ENCODE assay signal across 9 cellular contexts in genomic region chr14:52313493-52313881, GRCh38. TPM values are rescaled to one million over a fixed set of nuclear protein-coding genes. Genes with fewer than 3 reads are reported as not detected.
DNase-seq lines count a peak whose midpoint lies in the region; ATAC-seq, FAIRE-seq and TF ChIP-seq lines count a peak whose summit lies in the region.
"Had no signal": no experiment of that assay in that cellular context is flagged by ENCODE, and none has a peak within 500 bp of the region (broad histone marks: within the 10 kb centered on the region; RNA-seq: fewer than 3 reads in every experiment).

No MANE protein-coding gene starts in this region.

- BruUV-seq in Calu3 (replicated peaks; lab: Mats Ljungman, UMichigan): no TSS peak

- no peaks in the 10 kb centered on the region for H3K9me3 Mint-ChIP-seq in Calu3 (ENCODE audit: low read depth, unreplicated experiment)

- peak overlapping the region; percentile 33 to 74 (median 53) for H3K4me3 ChIP-seq in esophagus squamous epithelium
- peak overlapping the region in 3 of 4 donors; percentile 34 to 61 (median 35) for H3K4me3 ChIP-seq in pancreas

- peaks cover 0 to 86% (median 4%) of the 10 kb centered on the region in 4 donors for H3K27me3 ChIP-seq in esophagus squamous epithelium
- H3K27me3 ChIP-seq in pancreas: peaks cover 0 to 11% (median 1%) of the 10 kb centered on the region in 4 donors

- TF ChIP-seq POLR2A in esophagus squamous epithelium (IDR thresholded peaks at IDR 0.05): no peak

- no peaks in the 10 kb centered on the region for H3K36me3 ChIP-seq in esophagus squamous epithelium
- no peaks in the 10 kb centered on the region for H3K36me3 ChIP-seq in pancreas

- H3K4me3 Mint-ChIP-seq in Calu3 (ENCODE audit: low read depth, unreplicated experiment): peak overlapping the region; percentile 72

- no peak overlapping the region for H3K27ac Mint-ChIP-seq in Calu3 (ENCODE audit: unreplicated experiment)

- H3K4me1 ChIP-seq in esophagus squamous epithelium: peaks cover 13 to 45% (median 20%) of the 10 kb centered on the region in 3 donors
- H3K4me1 ChIP-seq in pancreas: no peaks in the 10 kb centered on the region

- peaks cover 12% of the 10 kb centered on the region for H3K4me1 Mint-ChIP-seq in Calu3 (ENCODE audit: low read depth, unreplicated experiment)

- H3K27ac ChIP-seq in esophagus squamous epithelium (peak overlapping the region; percentile 26 to 83 (median 71)), pancreas (peak overlapping the region in 1 of 4 donors; percentile 0)

- intact Hi-C loops in Calu3 (cut with micrococcal nuclease; ENCODE audit: unreplicated experiment) (no loop called here), esophagus squamous epithelium (cut with DNase I) (no loop called here), pancreas (cut with DNase I) (loop anchor here in 1 of 3 donors (10.0 kb wide), 1 partner anchor 151 kb away; no protein-coding TSS in a partner anchor)

- no peak for FAIRE-seq in pancreas (lab: Jason Lieb, UNC)

- peak in 1 of 4 donors; percentile 7 for ATAC-seq in pancreas
- no peak for ATAC-seq in HG03378 (IDR thresholded peaks at IDR 0.05; ENCODE audit: unreplicated experiment)

- H3K27me3 Mint-ChIP-seq in Calu3 (ENCODE audit: unreplicated experiment): peaks cover 74% of the 10 kb centered on the region

- H3K36me3 Mint-ChIP-seq in Calu3 (ENCODE audit: insufficient read depth, unreplicated experiment): peaks cover 15% of the 10 kb centered on the region

- DNase-seq in Calu3 (no peak), RPMI7951 (ENCODE audit: low read depth) (peak; percentile 10), esophagus squamous epithelium (lab: John Stamatoyannopoulos, UW) (no peak), pancreas (no peak), NCI-H2171 (lab: John Stamatoyannopoulos, UW) (no peak), NCI-H82 treated with DMSO at 0.1 percent for 48 hours (lab: John Stamatoyannopoulos, UW; ENCODE audit: unreplicated experiment) (no peak)
- DNase-seq in activated effector memory CD4-positive, alpha-beta T cell treated with anti-CD3 and anti-CD28 coated beads, Interleukin-2, amount 50 U/mL, for 16 hours: no peak

- WGBS in esophagus squamous epithelium, 2 donors: 30 to 31% methylated on average over 10 of the region's 10 CpGs
- WGBS in pancreas, 2 donors: 37 to 42% methylated on average over 10 of the region's 10 CpGs

- CTCF ChIA-PET in Calu3 (lab: Charles Lee): interaction anchor here (1.0 kb wide), 2 partner anchors 8 to 49 kb away, joined by 3 read pairs; no protein-coding TSS in a partner anchor

- no peaks in the 10 kb centered on the region for H3K9me3 ChIP-seq in esophagus squamous epithelium
- no peaks in the 10 kb centered on the region for H3K9me3 ChIP-seq in pancreas

- no peak for TF ChIP-seq CTCF in Calu3 (IDR thresholded peaks at IDR 0.05; ENCODE audit: unreplicated experiment)
- no peak for TF ChIP-seq CTCF in esophagus squamous epithelium (IDR thresholded peaks at IDR 0.05)
- no peak for TF ChIP-seq CTCF in pancreas (IDR thresholded peaks at IDR 0.05)

RNA-seq across cellular contexts. Expression of gene PTGER2, which starts 0.6 kb away (rescaled TPM):
- 0.29 TPM in 1 of 2 replicates, not detected in the other for total RNA-seq in Calu3 (2022)
- 0.78 and 1.6 TPM in 2 replicates for total RNA-seq in RPMI7951 (2014; rRNA removed; shearing (Covaris generic))
- total RNA-seq in esophagus squamous epithelium: 1 to 10 TPM in 2 of 4 donors, under 1 TPM in 1, not detected in 1; 0.31 to 2.5 (median 1.1) TPM
- 1 to 10 TPM in 1 of 6 donors, under 1 TPM in 3, not detected in 2; 0.28 to 2.0 (median 0.54) TPM for total RNA-seq in pancreas
- polyA plus RNA-seq in pancreas: under 1 TPM; 0.23 to 0.49 TPM
- total RNA-seq: occipital lobe had no signal

RNA-seq across cellular contexts. Expression of gene PTGDR, which starts 46.0 kb away (rescaled TPM):
- not detected in 2 replicates for total RNA-seq in Calu3 (2022)
- not detected in 2 replicates for total RNA-seq in RPMI7951 (2014; rRNA removed; shearing (Covaris generic))
- total RNA-seq in esophagus squamous epithelium: under 1 TPM in 1 of 4 donors, not detected in 3; 0.57 TPM
- total RNA-seq in pancreas: under 1 TPM in 5 of 6 donors, not detected in 1; 0.04 to 0.29 (median 0.19) TPM
- polyA plus RNA-seq in pancreas: under 1 TPM; 0.11 to 0.14 TPM
